Comparison of ENCODE assay signal across 8 cellular contexts in genomic region chr20:43448748-43449535, GRCh38. TPM values are rescaled to one million over a fixed set of nuclear protein-coding genes. Genes with fewer than 3 reads are reported as not detected.
DNase-seq lines count a peak whose midpoint lies in the region; ATAC-seq and TF ChIP-seq lines count a peak whose summit lies in the region.

No MANE protein-coding gene starts in this region.

- H3K36me3 Mint-ChIP-seq in activated naive CD4-positive, alpha-beta T cell treated with anti-CD3 and anti-CD28 coated beads for 36 hours (ENCODE audit: low read depth) = no peaks in the 10 kb centered on the region

- no peaks in the 10 kb centered on the region for H3K9me3 ChIP-seq in HUES6 (ENCODE audit: control insufficient read depth, insufficient read depth, low read depth, low read length)
- H3K9me3 ChIP-seq in prostate gland = no peaks in the 10 kb centered on the region

- H3K27me3 ChIP-seq in HUES6 (ENCODE audit: control insufficient read depth, insufficient read depth, low read length) (no peaks in the 10 kb centered on the region), prostate gland (replicated peaks; ENCODE audit: insufficient read depth) (no peaks in the 10 kb centered on the region)

- no peak overlapping the region for H3K9ac ChIP-seq in HUES6 (ENCODE audit: low read length)

- CTCF ChIA-PET in activated naive CD4-positive, alpha-beta T cell treated with anti-CD3 and anti-CD28 coated beads for 36 hours (lab: Charles Lee) = interaction anchor here (0.6 to 2.1 kb wide), 14 partner anchors 12 to 643 kb away, joined by 3 to 8 read pairs (median 3); no protein-coding TSS in a partner anchor

- no peak for TF ChIP-seq POLR2A in prostate gland (IDR thresholded peaks at IDR 0.05)

- H3K27me3 Mint-ChIP-seq in activated naive CD4-positive, alpha-beta T cell treated with anti-CD3 and anti-CD28 coated beads for 36 hours (ENCODE audit: low read depth) = peaks cover 17% of the 10 kb centered on the region

- H3K36me3 ChIP-seq in HUES6 (ENCODE audit: control insufficient read depth, insufficient read depth, low read length) = no peaks in the 10 kb centered on the region
- H3K36me3 ChIP-seq in prostate gland = no peaks in the 10 kb centered on the region

- intact Hi-C loops in activated naive CD4-positive, alpha-beta T cell treated with anti-CD3 and anti-CD28 coated beads for 36 hours (cut with micrococcal nuclease) = loop anchor here (1.0 to 2.0 kb wide), 4 partner anchors 240 to 741 kb away; no protein-coding TSS in a partner anchor
- intact Hi-C loops in prostate gland (cut with DNase I) = no loop called here

- no peaks in the 10 kb centered on the region for H3K4me1 ChIP-seq in HUES6 (ENCODE audit: control insufficient read depth, insufficient read depth, low read length)
- no peaks in the 10 kb centered on the region for H3K4me1 ChIP-seq in prostate gland (replicated peaks)

- H3K27ac Mint-ChIP-seq in activated naive CD4-positive, alpha-beta T cell treated with anti-CD3 and anti-CD28 coated beads for 36 hours = no peak overlapping the region

- DNase-seq in DMS153 (lab: John Stamatoyannopoulos, UW) (peak; percentile 10), RKO (ENCODE audit: low spot score) (peak; percentile 68), germinal center (ENCODE audit: low spot score) (peak; percentile 61), prostate gland (ENCODE audit: low spot score) (peak; percentile 27)
- peak; percentile 66 for DNase-seq in activated naive CD4-positive, alpha-beta T cell treated with anti-CD3 and anti-CD28 coated beads for 36 hours

- ATAC-seq in GM19035 (IDR thresholded peaks at IDR 0.05; ENCODE audit: unreplicated experiment) (no peak), HG03521 (IDR thresholded peaks at IDR 0.05; ENCODE audit: unreplicated experiment) (no peak)

- no peaks in the 10 kb centered on the region for H3K9me3 Mint-ChIP-seq in activated naive CD4-positive, alpha-beta T cell treated with anti-CD3 and anti-CD28 coated beads for 36 hours

- no peak overlapping the region for H3K27ac ChIP-seq in HUES6 (ENCODE audit: low read depth, low read length)
- no peak overlapping the region for H3K27ac ChIP-seq in prostate gland

- peak in 3 of 4 experiments; percentile 58 to 69 (median 66) for TF ChIP-seq CTCF in prostate gland (IDR thresholded peaks at IDR 0.05)

- H3K4me1 Mint-ChIP-seq in activated naive CD4-positive, alpha-beta T cell treated with anti-CD3 and anti-CD28 coated beads for 36 hours (ENCODE audit: low read depth) = no peaks in the 10 kb centered on the region

- WGBS in prostate gland = 25% methylated on average over 9 of the region's 9 CpGs

- H3K4me3 Mint-ChIP-seq in activated naive CD4-positive, alpha-beta T cell treated with anti-CD3 and anti-CD28 coated beads for 36 hours = no peak overlapping the region

- H3K4me3 ChIP-seq in HUES6 (ENCODE audit: low read depth, low read length) = 0 out of 2 replicates have a peak overlapping the region, but pooled peaks have one; percentile 1
- no peak overlapping the region for H3K4me3 ChIP-seq in prostate gland

RNA-seq across cellular contexts. Expression of gene SRSF6, which starts 8.8 kb away (rescaled TPM):
- 10 to 100 TPM; 76.0 to 78.2 TPM for total RNA-seq in activated naive CD4-positive, alpha-beta T cell treated with anti-CD3 and anti-CD28 coated beads for 36 hours
- total RNA-seq in prostate gland = 100 to 1,000 TPM; 121 to 128 TPM

RNA-seq across cellular contexts. Expression of gene L3MBTL1, which starts 58.6 kb away (rescaled TPM):
- 1 to 10 TPM; 4.7 to 7.3 TPM for total RNA-seq in activated naive CD4-positive, alpha-beta T cell treated with anti-CD3 and anti-CD28 coated beads for 36 hours
- 10 to 100 TPM; 10.2 to 38.8 TPM for total RNA-seq in prostate gland

Comparison
In these comparisons a context has a peak if more than half of its experiments do, and no peak if none do; other contexts are left out.
1. DNase-seq: peak in every context shown above with its lines; median percentile 68 in RKO; 66 in activated naive CD4-positive, alpha-beta T cell treated with anti-CD3 and anti-CD28 coated beads for 36 hours; 61 in germinal center; 27 in prostate gland; 10 in DMS153.